ENCODE assay signal across 37 cellular contexts in the genomic region with DNA sequence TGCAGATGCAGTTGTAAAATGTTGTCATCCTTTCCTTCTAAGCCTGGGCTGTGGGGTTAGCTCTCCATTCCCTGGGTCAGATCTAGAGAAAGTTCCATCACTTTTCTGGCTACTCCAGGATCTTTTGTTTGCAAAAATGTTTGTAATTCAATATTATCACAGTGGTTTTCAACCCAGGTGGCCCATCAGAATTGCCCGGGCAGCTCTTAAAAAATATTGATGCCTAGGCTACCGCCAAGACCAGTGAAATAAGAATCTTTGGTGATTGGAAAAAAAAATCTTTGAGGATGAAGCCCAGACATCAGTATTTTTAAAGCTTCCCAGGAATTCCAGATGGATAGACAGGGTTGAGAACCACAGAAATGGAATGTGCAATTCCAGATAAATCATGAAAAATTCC.
"Had no signal": no experiment of that assay in that cellular context is flagged by ENCODE, and none has a peak within 500 bp of the region (broad histone marks: within the 10 kb centered on the region; RNA-seq: fewer than 3 reads in every experiment).

No MANE protein-coding gene starts in this region.

- DNase-seq: activated CD4-positive, alpha-beta memory T cell treated with anti-CD3 and anti-CD28 coated beads, Interleukin-2, amount 10 ng/mL, durations not matched to agents 7 days and 5 days; activated CD4-positive, alpha-beta T cell treated with anti-CD3 and anti-CD28 coated beads for 1 hour; activated CD4-positive, alpha-beta T cell treated with anti-CD3 and anti-CD28 coated beads for 36 hours; activated CD4-positive, alpha-beta T cell treated with anti-CD3 and anti-CD28 coated beads for 48 hours; activated CD4-positive, alpha-beta T cell treated with anti-CD3 and anti-CD28 coated beads, Interleukin-2, amount 10 ng/mL, durations not matched to agents 7 days and 5 days; activated CD4-positive, alpha-beta T cell treated with anti-CD3 and anti-CD28 coated beads, Interleukin-2, amount 50 U/mL, for 48 hours; activated CD4-positive, CD25-positive, alpha-beta regulatory T cell; activated CD8-positive, alpha-beta memory T cell treated with anti-CD3 and anti-CD28 coated beads for 24 hours; activated CD8-positive, alpha-beta memory T cell treated with anti-CD3 and anti-CD28 coated beads, Interleukin-2, amount 10 ng/mL, durations not matched to agents 7 days and 5 days; activated CD8-positive, alpha-beta memory T cell treated with anti-CD3 and anti-CD28 coated beads, Interleukin-2, amount 50 U/mL, for 48 hours; activated CD8-positive, alpha-beta T cell treated with anti-CD3 and anti-CD28 coated beads, Interleukin-2, amount 10 ng/mL, durations not matched to agents 7 days and 5 days; activated effector memory CD4-positive, alpha-beta T cell treated with Interleukin-2 at 50 U/mL for 16 hours; activated gamma-delta T cell; activated naive CD4-positive, alpha-beta T cell treated with anti-CD3 and anti-CD28 coated beads for 36 hours; activated naive CD4-positive, alpha-beta T cell treated with anti-CD3 and anti-CD28 coated beads, Interleukin-2, amount 50 U/mL, for 16 hours; activated naive CD8-positive, alpha-beta T cell treated with anti-CD3 and anti-CD28 coated beads for 36 hours; activated T-cell treated with anti-CD3 and anti-CD28 coated beads, Interleukin-2, amount 50 U/mL, for 24 hours; activated T-cell treated with anti-CD3 and anti-CD28 coated beads, Interleukin-2, amount 50 U/mL, for 48 hours; adrenal gland; amniotic stem cell; aorta; caudate nucleus; cerebellar nuclear complex; T-helper 1 cell; T-helper 2 cell; T-helper 9 cell had no signal

- H3K27ac ChIP-seq: adrenal gland, cardiac muscle cell, VCaP had no signal

- H3K4me1 Mint-ChIP-seq: central memory CD8-positive, alpha-beta T cell had no signal

- H3K4me1 ChIP-seq: adrenal gland had no signal

- ATAC-seq: activated CD4-positive, alpha-beta T cell treated with anti-CD3 and anti-CD28 coated beads for 36 hours; activated CD4-positive, CD25-positive, alpha-beta regulatory T cell treated with anti-CD3 and anti-CD28 coated beads, Interleukin-2, amount 50 U/mL, for 24 hours; activated CD8-positive, alpha-beta memory T cell treated with anti-CD3 and anti-CD28 coated beads, Interleukin-2, amount 10 ng/mL, durations not matched to agents 7 days and 5 days; activated CD8-positive, alpha-beta T cell treated with anti-CD3 and anti-CD28 coated beads, Interleukin-2, amount 10 ng/mL, durations not matched to agents 7 days and 5 days; activated naive CD4-positive, alpha-beta T cell treated with anti-CD3 and anti-CD28 coated beads, Interleukin-2, amount 50 U/mL, for 72 hours had no signal

- H3K27ac Mint-ChIP-seq: activated CD4-positive, alpha-beta memory T cell treated with anti-CD3 and anti-CD28 coated beads, Interleukin-2, amount 10 ng/mL, durations not matched to agents 7 days and 5 days; activated CD4-positive, alpha-beta T cell treated with anti-CD3 and anti-CD28 coated beads for 36 hours; activated CD4-positive, alpha-beta T cell treated with anti-CD3 and anti-CD28 coated beads, Interleukin-2, amount 10 ng/mL, durations not matched to agents 7 days and 5 days; activated CD8-positive, alpha-beta memory T cell treated with anti-CD3 and anti-CD28 coated beads, Interleukin-2, amount 10 ng/mL, durations not matched to agents 7 days and 5 days; activated CD8-positive, alpha-beta T cell treated with anti-CD3 and anti-CD28 coated beads, Interleukin-2, amount 10 ng/mL, durations not matched to agents 7 days and 5 days; activated naive CD4-positive, alpha-beta T cell treated with anti-CD3 and anti-CD28 coated beads for 36 hours; activated naive CD4-positive, alpha-beta T cell treated with anti-CD3 and anti-CD28 coated beads, Interleukin-2, amount 50 U/mL, for 72 hours; activated naive CD8-positive, alpha-beta T cell treated with anti-CD3 and anti-CD28 coated beads for 36 hours; activated T-cell treated with anti-CD3 and anti-CD28 coated beads, Interleukin-2, amount 50 U/mL, for 24 hours; activated T-helper 2 cell treated with anti-CD3 and anti-CD28 coated beads, Interferon-gamma antibody, Interleukin-2, Interleukin-4, amounts not matched to agents 10 μg/mL and 5 μg/mL and 100 μg/mL, durations not matched to agents 14 hours and 24 hours and 36 hours; brain; T-helper 1 cell treated with Interleukin-12 subunit alpha and Interleukin-12 subunit beta and Interleukin-4 antibody, amounts not matched to agents 30 μg/mL and 1 μg/mL, for 36 hours; T-helper 2 cell treated with Interferon-gamma antibody and Interleukin-4, amounts not matched to agents 5 μg/mL and 100 μg/mL, for 36 hours had no signal

- H3K4me3 Mint-ChIP-seq: activated CD4-positive, alpha-beta memory T cell treated with anti-CD3 and anti-CD28 coated beads, Interleukin-2, amount 10 ng/mL, durations not matched to agents 7 days and 5 days; activated CD4-positive, alpha-beta T cell treated with anti-CD3 and anti-CD28 coated beads for 36 hours; activated CD4-positive, alpha-beta T cell treated with anti-CD3 and anti-CD28 coated beads, Interleukin-2, amount 10 ng/mL, durations not matched to agents 7 days and 5 days; activated CD8-positive, alpha-beta memory T cell treated with anti-CD3 and anti-CD28 coated beads, Interleukin-2, amount 10 ng/mL, durations not matched to agents 7 days and 5 days; activated CD8-positive, alpha-beta T cell treated with anti-CD3 and anti-CD28 coated beads, Interleukin-2, amount 10 ng/mL, durations not matched to agents 7 days and 5 days; activated naive CD4-positive, alpha-beta T cell treated with anti-CD3 and anti-CD28 coated beads for 36 hours; activated naive CD8-positive, alpha-beta T cell treated with anti-CD3 and anti-CD28 coated beads for 36 hours; activated T-cell treated with anti-CD3 and anti-CD28 coated beads, Interleukin-2, amount 50 U/mL, for 24 hours; brain; central memory CD8-positive, alpha-beta T cell; T-helper 1 cell treated with Interleukin-12 subunit alpha and Interleukin-12 subunit beta and Interleukin-4 antibody, amounts not matched to agents 30 μg/mL and 1 μg/mL, for 36 hours; T-helper 2 cell treated with Interferon-gamma antibody and Interleukin-4, amounts not matched to agents 5 μg/mL and 100 μg/mL, for 36 hours had no signal

- H3K27me3 Mint-ChIP-seq: activated CD4-positive, alpha-beta T cell treated with anti-CD3 and anti-CD28 coated beads, Interleukin-2, amount 10 ng/mL, durations not matched to agents 7 days and 5 days had no signal

- H3K36me3 Mint-ChIP-seq: activated CD8-positive, alpha-beta memory T cell treated with anti-CD3 and anti-CD28 coated beads, Interleukin-2, amount 10 ng/mL, durations not matched to agents 7 days and 5 days; activated naive CD8-positive, alpha-beta T cell treated with anti-CD3 and anti-CD28 coated beads for 36 hours; brain had no signal

- H3K4me3 ChIP-seq: adrenal gland, cardiac muscle cell had no signal

- H3K36me3 ChIP-seq: adrenal gland, cardiac muscle cell had no signal

- FAIRE-seq: bronchial epithelial cell, TTC549 had no signal

- H3K27me3 ChIP-seq: adrenal gland, cardiac muscle cell had no signal
